8 cellular contexts compared by ENCODE assay signal in genomic region chr3:25781758-25782594, GRCh38. TPM values are rescaled to one million over a fixed set of nuclear protein-coding genes. Genes with fewer than 3 reads are reported as not detected.
DNase-seq lines count a peak whose midpoint lies in the region; ATAC-seq and TF ChIP-seq lines count a peak whose summit lies in the region.

No MANE protein-coding gene starts in this region.

- peak overlapping the region; percentile 90 for H3K4me3 Mint-ChIP-seq in activated CD8-positive, alpha-beta T cell treated with anti-CD3 and anti-CD28 coated beads, Interleukin-2, amount 10 ng/mL, durations not matched to agents 7 days and 5 days
- H3K4me3 Mint-ChIP-seq in memory B cell, result peak overlapping the region; percentile 85

- H3K4me1 ChIP-seq in BE2C, result no peaks in the 10 kb centered on the region

- no peaks in the 10 kb centered on the region for H3K9me3 Mint-ChIP-seq in activated CD8-positive, alpha-beta T cell treated with anti-CD3 and anti-CD28 coated beads, Interleukin-2, amount 10 ng/mL, durations not matched to agents 7 days and 5 days (ENCODE audit: insufficient read depth)
- no peaks in the 10 kb centered on the region for H3K9me3 Mint-ChIP-seq in memory B cell

- H3K9me3 ChIP-seq in BE2C, result no peaks in the 10 kb centered on the region

- H3K36me3 ChIP-seq in BE2C, result no peaks in the 10 kb centered on the region

- H3K36me3 Mint-ChIP-seq in activated CD8-positive, alpha-beta T cell treated with anti-CD3 and anti-CD28 coated beads, Interleukin-2, amount 10 ng/mL, durations not matched to agents 7 days and 5 days (ENCODE audit: low read depth), result peaks cover 25% of the 10 kb centered on the region
- H3K36me3 Mint-ChIP-seq in memory B cell, result peaks cover 11% of the 10 kb centered on the region

- TF ChIP-seq CTCF in BE2C (IDR thresholded peaks at IDR 0.05; ENCODE audit: low read depth, low read length), result no peak

- no peaks in the 10 kb centered on the region for H3K27me3 Mint-ChIP-seq in activated CD8-positive, alpha-beta T cell treated with anti-CD3 and anti-CD28 coated beads, Interleukin-2, amount 10 ng/mL, durations not matched to agents 7 days and 5 days (ENCODE audit: low read depth)
- no peaks in the 10 kb centered on the region for H3K27me3 Mint-ChIP-seq in memory B cell

- POLR2A ChIA-PET in activated CD8-positive, alpha-beta T cell treated with anti-CD3 and anti-CD28 coated beads, Interleukin-2, amount 10 ng/mL, durations not matched to agents 7 days and 5 days (lab: Charles Lee), result no interaction called here

- no peak for DNase-seq in BE2C
- DNase-seq in activated CD8-positive, alpha-beta T cell treated with anti-CD3 and anti-CD28 coated beads, Interleukin-2, amount 10 ng/mL, durations not matched to agents 7 days and 5 days, result no peak
- DNase-seq in memory B cell (ENCODE audit: low spot score in 2 of 2), result peak in 1 of 2 donors; percentile 22
- DNase-seq in NCI-H1436 treated with DMSO at 0.1 percent for 48 hours (lab: John Stamatoyannopoulos, UW), result no peak
- no peak for DNase-seq in cerebellar nuclear complex (lab: John Stamatoyannopoulos, UW)
- no peak for DNase-seq in NCI-H526 treated with DMSO at 0.1 percent for 48 hours (lab: John Stamatoyannopoulos, UW)

- H3K27me3 ChIP-seq in BE2C, result no peaks in the 10 kb centered on the region

- CTCF ChIA-PET in activated CD8-positive, alpha-beta T cell treated with anti-CD3 and anti-CD28 coated beads, Interleukin-2, amount 10 ng/mL, durations not matched to agents 7 days and 5 days (lab: Charles Lee), result interaction anchor here (1.8 kb wide), 1 partner anchor 134 kb away, joined by 13 read pairs; no protein-coding TSS in a partner anchor

- H3K4me1 Mint-ChIP-seq in activated CD8-positive, alpha-beta T cell treated with anti-CD3 and anti-CD28 coated beads, Interleukin-2, amount 10 ng/mL, durations not matched to agents 7 days and 5 days (ENCODE audit: low read depth), result peaks cover 42% of the 10 kb centered on the region
- H3K4me1 Mint-ChIP-seq in memory B cell, result peaks cover 13% of the 10 kb centered on the region

- ATAC-seq in GM19025 (IDR thresholded peaks at IDR 0.05; ENCODE audit: low read depth, unreplicated experiment) (peak; percentile 38), HG03097 (IDR thresholded peaks at IDR 0.05; ENCODE audit: low FRiP score, unreplicated experiment) (peak; percentile 36), memory B cell (ENCODE audit: low read depth) (peak; percentile 55)
- ATAC-seq in activated CD8-positive, alpha-beta T cell treated with anti-CD3 and anti-CD28 coated beads, Interleukin-2, amount 10 ng/mL, durations not matched to agents 7 days and 5 days, result no peak

- H3K4me3 ChIP-seq in BE2C (ENCODE audit: low read depth, low read length), result peak overlapping the region; percentile 74

- peak overlapping the region; percentile 88 for H3K27ac Mint-ChIP-seq in activated CD8-positive, alpha-beta T cell treated with anti-CD3 and anti-CD28 coated beads, Interleukin-2, amount 10 ng/mL, durations not matched to agents 7 days and 5 days
- peak overlapping the region; percentile 99 for H3K27ac Mint-ChIP-seq in memory B cell

RNA-seq across cellular contexts. Expression of gene NGLY1, which starts 1.3 kb away (rescaled TPM):
- polyA plus RNA-seq in BE2C (2012; ENCODE audit: insufficient read depth, insufficient read length, low read depth), result 8.4 TPM
- total RNA-seq in activated CD8-positive, alpha-beta T cell treated with anti-CD3 and anti-CD28 coated beads, Interleukin-2, amount 10 ng/mL, durations not matched to agents 7 days and 5 days, result 10 to 100 TPM; 64.3 to 65.6 TPM

RNA-seq across cellular contexts. Expression of gene OXSM, which starts 7.9 kb away (rescaled TPM):
- polyA plus RNA-seq in BE2C (2012; ENCODE audit: insufficient read depth, insufficient read length, low read depth), result 12.9 TPM
- 10 to 100 TPM; 13.0 to 14.5 TPM for total RNA-seq in activated CD8-positive, alpha-beta T cell treated with anti-CD3 and anti-CD28 coated beads, Interleukin-2, amount 10 ng/mL, durations not matched to agents 7 days and 5 days
